ENCODE assay signal across 9 cellular contexts in the genomic region with DNA sequence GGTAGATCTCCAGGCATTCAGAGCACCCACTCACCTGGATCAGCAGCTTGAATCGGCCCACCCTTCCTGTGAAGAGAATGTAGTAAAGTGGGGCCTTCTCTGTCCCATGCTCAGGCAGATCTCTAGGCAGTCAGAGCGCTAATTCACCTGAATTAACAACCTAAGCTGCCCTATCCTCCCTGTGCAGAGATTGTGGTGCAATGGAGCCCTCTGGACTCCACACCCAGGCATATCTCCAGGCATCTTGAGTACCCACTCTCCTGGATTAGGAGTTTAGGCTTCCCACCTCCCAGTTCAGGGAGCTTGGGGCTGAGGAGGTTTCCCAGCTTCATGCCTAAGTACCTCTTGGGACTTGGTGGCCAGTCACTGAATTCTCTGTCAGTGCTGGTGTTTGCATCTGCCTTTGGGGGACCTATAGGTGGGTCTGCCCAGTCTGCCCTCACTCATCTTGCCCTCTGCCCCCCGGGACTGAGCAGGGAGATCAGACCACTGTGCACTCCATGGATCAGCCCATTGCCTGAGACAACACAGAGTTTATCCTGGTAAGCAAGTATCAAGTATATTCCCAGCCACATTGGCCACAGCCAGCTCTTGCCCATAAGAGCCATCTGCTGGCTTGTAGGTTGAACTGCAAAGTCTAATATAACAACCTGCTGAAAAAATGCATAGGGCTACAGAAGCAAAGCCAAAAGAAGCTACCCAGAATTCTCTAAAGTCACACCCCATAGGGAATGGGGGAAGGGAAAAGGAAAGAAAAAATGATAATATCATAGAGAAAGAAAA.
DNase-seq lines count a peak whose midpoint lies in the region; ATAC-seq, FAIRE-seq and TF ChIP-seq lines count a peak whose summit lies in the region.
"Had no signal": no experiment of that assay in that cellular context is flagged by ENCODE, and none has a peak within 500 bp of the region (broad histone marks: within the 10 kb centered on the region; RNA-seq: fewer than 3 reads in every experiment).

No MANE protein-coding gene starts in this region.

- no peaks in the 10 kb centered on the region for H3K4me1 ChIP-seq in GM12878 (ENCODE audit: control insufficient read depth, insufficient read depth, low read length)
- H3K4me1 ChIP-seq: SJSA1 had no signal

- no peak for FAIRE-seq in GM12878 (lab: Jason Lieb, UNC)

- no peak for TF ChIP-seq POLR2A in GM12878 (IDR thresholded peaks at IDR 0.05; ENCODE audit: low read depth, low read length)

- H3K4me1 Mint-ChIP-seq in neural crest cell = no peaks in the 10 kb centered on the region
- no peaks in the 10 kb centered on the region for H3K4me1 Mint-ChIP-seq in CD14-positive monocyte

- H3K27me3 Mint-ChIP-seq in neural crest cell (ENCODE audit: low read depth) = no peaks in the 10 kb centered on the region
- no peaks in the 10 kb centered on the region for H3K27me3 Mint-ChIP-seq in CD14-positive monocyte (ENCODE audit: low read depth in 3 of 3)

- no peaks in the 10 kb centered on the region for H3K79me2 ChIP-seq in GM12878 (ENCODE audit: control insufficient read depth, insufficient read depth, low read length)

- RAD21 ChIA-PET in GM12878 (lab: Charles Lee; ENCODE audit: unreplicated experiment) = interaction anchor here (0.7 kb wide), 1 partner anchor 13 kb away, joined by 3 read pairs; no protein-coding TSS in a partner anchor

- no peak overlapping the region for H3K27ac ChIP-seq in GM12878 (ENCODE audit: control insufficient read depth, insufficient read depth)
- H3K27ac ChIP-seq: SJSA1 had no signal

- H3K9ac ChIP-seq in GM12878 (ENCODE audit: control insufficient read depth, insufficient read depth, low read length) = no peak overlapping the region

- H3K9me3 ChIP-seq in GM12878 (replicated peaks; ENCODE audit: control insufficient read depth, insufficient read depth, low read length) = no peaks in the 10 kb centered on the region; the same call in 2 of the 3 replicates
- H3K9me3 ChIP-seq: SJSA1 had no signal

- no peak for TF ChIP-seq EP300 in GM12878 (IDR thresholded peaks at IDR 0.05; ENCODE audit: borderline replicate concordance in 1 of 2, control insufficient read depth in 1 of 2, low read depth in 2 of 2, low read length in 2 of 2)

- H3K36me3 ChIP-seq in GM12878 (ENCODE audit: control insufficient read depth in 2 of 2, insufficient read depth in 2 of 2, low read length in 1 of 2) = no peaks in the 10 kb centered on the region
- H3K36me3 ChIP-seq: SJSA1 had no signal

- TF ChIP-seq CTCF in LNCAP (IDR thresholded peaks at IDR 0.05) (peak; percentile 55), GM12878 (IDR thresholded peaks at IDR 0.05 in 2 of 3, conservative IDR thresholded peaks at IDR 0.05 in 1 of 3; ENCODE audit: control insufficient read depth in 2 of 3, extremely low read depth in 1 of 3, insufficient read depth in 1 of 3, low read depth in 3 of 3, low read length in 3 of 3) (peak; percentile 20 to 38 (median 29); a peak in 3 of 6 replicates), neural crest cell (conservative IDR thresholded peaks at IDR 0.05) (peak; percentile 57), CD14-positive monocyte (IDR thresholded peaks at IDR 0.05) (no peak)

- ATAC-seq in GM18858 (IDR thresholded peaks at IDR 0.05; ENCODE audit: unreplicated experiment) = peak; percentile 66
- peak; percentile 52; the same call in 2 of the 3 replicates for ATAC-seq in GM12878
- ATAC-seq in GM21786 (IDR thresholded peaks at IDR 0.05; ENCODE audit: unreplicated experiment) = no peak
- ATAC-seq in GM18907 (IDR thresholded peaks at IDR 0.05; ENCODE audit: unreplicated experiment) = no peak

- peaks cover 16% of the 10 kb centered on the region for H3K36me3 Mint-ChIP-seq in neural crest cell (ENCODE audit: low read depth)
- H3K36me3 Mint-ChIP-seq in CD14-positive monocyte = no peaks in the 10 kb centered on the region

- peak; percentile 67 for TF ChIP-seq RAD21 in GM12878 (IDR thresholded peaks at IDR 0.05; ENCODE audit: insufficient read depth, low read depth, low read length)

- CTCF ChIA-PET in GM12878 (lab: Yijun Ruan, JAX) = interaction anchor here (0.6 to 1.7 kb wide), 4 partner anchors 96 to 1254 kb away, joined by 3 to 5 read pairs (median 3); no protein-coding TSS in a partner anchor

- no peak overlapping the region for H3K27ac Mint-ChIP-seq in neural crest cell (ENCODE audit: unreplicated experiment)
- H3K27ac Mint-ChIP-seq in CD14-positive monocyte = no peak overlapping the region

- no peak overlapping the region for H2AFZ ChIP-seq in GM12878 (ENCODE audit: control insufficient read depth, low read depth, low read length)

- SMC1A ChIA-PET in GM12878 (lab: Charles Lee; ENCODE audit: uncharacterized antibody, unreplicated experiment) = no interaction called here

- no peak overlapping the region for H3K4me3 ChIP-seq in GM12878
- H3K4me3 ChIP-seq: SJSA1 had no signal

- in situ Hi-C loops in GM12878 (cut with MboI) = no loop called here

- DNase-seq in GM12878 (ENCODE audit: low read depth, low spot score) (no peak), neural crest cell (ENCODE audit: low read depth, low spot score) (no peak), CD14-positive monocyte (ENCODE audit: low spot score) (no peak)
- DNase-seq: stimulated activated CD8-positive, alpha-beta memory T cell treated with anti-CD3 and anti-CD28 coated beads, Interleukin-4, amount 100 ng/mL, for 48 hours had no signal

- no peaks in the 10 kb centered on the region for H4K20me1 ChIP-seq in GM12878 (ENCODE audit: control insufficient read depth, insufficient read depth)

- no peak overlapping the region for H3K4me3 Mint-ChIP-seq in neural crest cell
- no peak overlapping the region for H3K4me3 Mint-ChIP-seq in CD14-positive monocyte

- H3K27me3 ChIP-seq in GM12878 (replicated peaks in 1 of 2; ENCODE audit: control insufficient read depth in 2 of 2, insufficient read depth in 2 of 2, low read length in 1 of 2) = no peaks in the 10 kb centered on the region
- H3K27me3 ChIP-seq: SJSA1 had no signal

- 15% methylated on average over 3 of the region's 3 CpGs for WGBS in GM12878 (ENCODE audit: insufficient coverage, insufficient replicate concordance, low lambda C conversion rate, missing lambda C conversion rate)

- intact Hi-C loops in GM12878 (cut with micrococcal nuclease; ENCODE audit: unreplicated experiment) (no loop called here), CD14-positive monocyte (cut with micrococcal nuclease) (no loop called here)

- POLR2A ChIA-PET in GM12878 (lab: Charles Lee) = no interaction called here

- BruUV-seq in GM12878 (replicated peaks; lab: Mats Ljungman, UMichigan) = no TSS peak

- no peak overlapping the region for H3K4me2 ChIP-seq in GM12878 (ENCODE audit: control insufficient read depth, insufficient read depth)

- peaks cover 26% of the 10 kb centered on the region for H3K9me3 Mint-ChIP-seq in neural crest cell
- H3K9me3 Mint-ChIP-seq in CD14-positive monocyte = peaks cover 0 to 14% (median 3%) of the 10 kb centered on the region in 7 donors

TF ChIP-seq in GM12878, 131 proteins besides CTCF, POLR2A, EP300 and RAD21:
- TF ChIP-seq ETV6 (conservative IDR thresholded peaks at IDR 0.05 in 1 of 2, IDR thresholded peaks at IDR 0.05 in 1 of 2; ENCODE audit: borderline replicate concordance in 1 of 2, low read depth in 1 of 2) = no peak
- TF ChIP-seq CBFB (IDR thresholded peaks at IDR 0.05; ENCODE audit: low read depth) = no peak
- no peak for TF ChIP-seq EZH2 (IDR thresholded peaks at IDR 0.05; ENCODE audit: borderline replicate concordance, control insufficient read depth, low read depth, low read length)
- TF ChIP-seq E2F8 (IDR thresholded peaks at IDR 0.05; ENCODE audit: low read depth, partially characterized antibody) = no peak
- TF ChIP-seq FOXK2 (IDR thresholded peaks at IDR 0.05) = no peak
- TF ChIP-seq TCF12 (IDR thresholded peaks at IDR 0.05; ENCODE audit: low read depth, low read length) = no peak
- TF ChIP-seq SREBF2 (IDR thresholded peaks at IDR 0.05; ENCODE audit: low read length) = no peak
- TF ChIP-seq, protein P1, sequence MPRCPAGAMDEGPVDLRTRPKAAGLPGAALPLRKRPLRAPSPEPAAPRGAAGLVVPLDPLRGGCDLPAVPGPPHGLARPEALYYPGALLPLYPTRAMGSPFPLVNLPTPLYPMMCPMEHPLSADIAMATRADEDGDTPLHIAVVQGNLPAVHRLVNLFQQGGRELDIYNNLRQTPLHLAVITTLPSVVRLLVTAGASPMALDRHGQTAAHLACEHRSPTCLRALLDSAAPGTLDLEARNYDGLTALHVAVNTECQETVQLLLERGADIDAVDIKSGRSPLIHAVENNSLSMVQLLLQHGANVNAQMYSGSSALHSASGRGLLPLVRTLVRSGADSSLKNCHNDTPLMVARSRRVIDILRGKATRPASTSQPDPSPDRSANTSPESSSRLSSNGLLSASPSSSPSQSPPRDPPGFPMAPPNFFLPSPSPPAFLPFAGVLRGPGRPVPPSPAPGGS (IDR thresholded peaks at IDR 0.05; ENCODE audit: borderline replicate concordance, insufficient read depth, low read depth, low read length, poor library complexity, severe bottlenecking) = no peak
TF ChIP-seq in GM12878: peak in this region for 0.

Comparison
In these comparisons a context has a peak if more than half of its experiments do, and no peak if none do; other contexts are left out.
1. ATAC-seq: peak in GM18858 (single experiment) and GM12878 (single experiment); none in GM21786 (single experiment) and GM18907 (single experiment).